22 cellular contexts compared by ENCODE assay signal in the genomic region with DNA sequence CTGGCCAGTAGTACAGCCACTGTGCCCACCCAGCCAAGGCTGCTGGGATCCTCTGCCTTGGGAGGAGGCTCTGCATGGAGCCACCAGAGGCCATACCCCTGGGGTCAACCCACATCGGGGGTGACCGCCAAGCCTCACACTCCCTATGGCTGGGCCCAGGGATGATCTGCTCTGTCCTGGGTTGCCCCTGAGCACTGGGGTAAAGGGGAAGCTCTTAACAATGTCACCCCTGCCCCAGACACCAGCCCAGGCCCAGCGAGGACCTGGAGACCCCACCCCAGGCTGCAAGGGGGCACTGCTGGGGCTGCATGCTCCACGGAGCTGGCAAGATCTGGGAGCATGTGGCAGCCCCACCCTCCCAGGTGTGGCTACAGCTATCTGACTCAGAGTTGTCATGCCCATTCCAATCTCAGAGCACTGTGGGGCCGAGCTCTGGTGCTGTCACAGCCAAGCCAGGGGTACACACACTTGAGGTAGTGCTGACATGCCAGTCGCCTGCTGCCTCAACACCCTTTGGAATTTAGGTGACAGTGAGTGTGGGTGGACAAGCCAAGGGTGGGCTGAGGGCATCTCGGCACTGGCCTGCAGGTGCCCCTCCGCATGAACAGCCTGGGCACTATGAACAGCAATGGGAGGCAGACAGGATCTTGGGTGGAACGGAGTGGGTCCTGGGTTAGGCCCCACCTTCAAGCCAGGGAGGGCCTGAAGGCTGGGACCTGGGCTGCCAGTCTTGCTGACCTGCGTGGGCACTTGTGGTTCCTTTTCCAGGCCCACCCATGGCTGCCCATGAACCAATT.
"Had no signal": no experiment of that assay in that cellular context is flagged by ENCODE, and none has a peak within 500 bp of the region (broad histone marks: within the 10 kb centered on the region; RNA-seq: fewer than 3 reads in every experiment).

No MANE protein-coding gene starts in this region.

- H3K4me3 Mint-ChIP-seq: activated B cell treated with CpG ODN at 0.5 μM for 24 hours; activated CD4-positive, alpha-beta T cell treated with anti-CD3 and anti-CD28 coated beads, Interleukin-2, amount 10 ng/mL, durations not matched to agents 24 days and 14 days; activated naive CD8-positive, alpha-beta T cell; activated T-cell treated with anti-CD3 and anti-CD28 coated beads, Interleukin-2, amount 50 U/mL, for 4 hours; T-helper 1 cell treated with Interleukin-12 subunit alpha and Interleukin-12 subunit beta and Interleukin-4 antibody, amounts not matched to agents 30 μg/mL and 1 μg/mL, for 36 hours had no signal

- DNase-seq: activated B cell treated with CpG ODN at 0.5 μM for 24 hours; activated CD4-positive, alpha-beta T cell treated with anti-CD3 and anti-CD28 coated beads for 1 hour; activated CD4-positive, alpha-beta T cell treated with anti-CD3 and anti-CD28 coated beads, Interleukin-2, amount 10 ng/mL, durations not matched to agents 24 days and 14 days; activated CD4-positive, alpha-beta T cell treated with anti-CD3 and anti-CD28 coated beads, Interleukin-2, amount 50 U/mL, for 48 hours; activated CD8-positive, alpha-beta memory T cell treated with anti-CD3 and anti-CD28 coated beads for 24 hours; activated effector memory CD4-positive, alpha-beta T cell treated with anti-CD3 and anti-CD28 coated beads, Interleukin-2, amount 50 U/mL, for 16 hours; activated naive CD4-positive, alpha-beta T cell treated with Interleukin-2 at 50 U/mL for 16 hours; activated T-cell treated with anti-CD3 and anti-CD28 coated beads, Interleukin-2, amount 50 U/mL, for 4 hours; adrenal gland; anterior cingulate cortex; Kasumi-1; NCI-H1105 treated with DMSO at 0.1 percent for 48 hours; NCI-H1436 treated with DMSO at 0.1 percent for 48 hours; NCI-H187; NCI-H2081; NCI-H446; NCI-H524; Peyer's patch; SHP77 treated with DMSO at 0.1 percent for 48 hours had no signal

- H3K4me3 ChIP-seq: adrenal gland, K562, Peyer's patch had no signal

- H3K36me3 Mint-ChIP-seq: activated naive CD8-positive, alpha-beta T cell had no signal

- H3K27ac Mint-ChIP-seq: activated B cell treated with CpG ODN at 0.5 μM for 24 hours; activated CD4-positive, alpha-beta T cell treated with anti-CD3 and anti-CD28 coated beads, Interleukin-2, amount 10 ng/mL, durations not matched to agents 24 days and 14 days; activated naive CD8-positive, alpha-beta T cell; T-helper 1 cell treated with Interleukin-12 subunit alpha and Interleukin-12 subunit beta and Interleukin-4 antibody, amounts not matched to agents 30 μg/mL and 1 μg/mL, for 36 hours had no signal

- H3K27me3 ChIP-seq: adrenal gland, Peyer's patch had no signal

- H3K27me3 Mint-ChIP-seq: activated B cell treated with CpG ODN at 0.5 μM for 24 hours; activated CD4-positive, alpha-beta T cell treated with anti-CD3 and anti-CD28 coated beads, Interleukin-2, amount 10 ng/mL, durations not matched to agents 24 days and 14 days; activated naive CD8-positive, alpha-beta T cell had no signal

- ATAC-seq: activated T-cell treated with anti-CD3 and anti-CD28 coated beads, Interleukin-2, amount 50 U/mL, for 4 hours; K562 had no signal

- H3K27ac ChIP-seq: adrenal gland, Peyer's patch had no signal

- H3K9me3 Mint-ChIP-seq: activated CD4-positive, alpha-beta T cell treated with anti-CD3 and anti-CD28 coated beads, Interleukin-2, amount 10 ng/mL, durations not matched to agents 24 days and 14 days; activated T-cell treated with anti-CD3 and anti-CD28 coated beads, Interleukin-2, amount 50 U/mL, for 4 hours; T-helper 1 cell treated with Interleukin-12 subunit alpha and Interleukin-12 subunit beta and Interleukin-4 antibody, amounts not matched to agents 30 μg/mL and 1 μg/mL, for 36 hours had no signal

- H3K9me3 ChIP-seq: adrenal gland, Peyer's patch had no signal

- H3K4me1 Mint-ChIP-seq: activated B cell treated with CpG ODN at 0.5 μM for 24 hours; activated CD4-positive, alpha-beta T cell treated with anti-CD3 and anti-CD28 coated beads, Interleukin-2, amount 10 ng/mL, durations not matched to agents 24 days and 14 days had no signal

- H3K36me3 ChIP-seq: adrenal gland, Peyer's patch had no signal

- H3K4me1 ChIP-seq: adrenal gland, Peyer's patch had no signal
